ENCODE assay signal across 15 cellular contexts in the genomic region with DNA sequence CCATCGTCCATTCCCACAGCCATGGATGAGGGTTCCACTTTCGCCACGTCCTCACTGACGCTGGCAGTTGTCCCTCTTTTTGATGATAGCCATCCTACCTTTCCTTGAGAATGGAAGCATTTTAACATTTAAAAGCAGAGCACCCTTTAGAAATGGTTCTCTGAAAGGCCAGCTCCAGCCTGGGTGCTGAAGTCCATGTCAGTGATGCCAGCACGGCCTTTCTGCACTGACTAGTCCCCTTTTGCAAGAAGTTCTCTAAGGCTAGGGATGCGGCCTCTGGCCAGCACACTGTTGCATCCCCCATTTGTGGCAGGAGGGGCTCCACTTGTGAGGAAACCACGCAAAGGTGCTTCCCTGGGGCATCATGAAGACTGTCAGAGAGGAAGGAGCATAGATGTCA.
"Had no signal": no experiment of that assay in that cellular context is flagged by ENCODE, and none has a peak within 500 bp of the region (broad histone marks: within the 10 kb centered on the region; RNA-seq: fewer than 3 reads in every experiment).

No MANE protein-coding gene starts in this region.

- DNase-seq: cerebellar nuclear complex; erythroblast; foreskin keratinocyte; kidney; left colon; mammary epithelial cell; mucosa of descending colon; naive thymus-derived CD8-positive, alpha-beta T cell; stimulated activated CD4-positive, alpha-beta T cell treated with anti-CD3 and anti-CD28 coated beads, Interleukin-2, amount 100 ng/mL, for 48 hours; stimulated activated naive CD8-positive, alpha-beta T cell treated with anti-CD3 and anti-CD28 coated beads, Interleukin-15, Interleukin-2, amounts not matched to agents 100 U/mL and 50 U/mL, for 24 hours; testis; transverse colon had no signal

- H3K27ac ChIP-seq: foreskin keratinocyte, right atrium auricular region, testis, transverse colon had no signal

- H3K4me3 ChIP-seq: mucosa of descending colon, right atrium auricular region, smooth muscle cell, testis, transverse colon had no signal

- H3K27ac Mint-ChIP-seq: naive thymus-derived CD8-positive, alpha-beta T cell had no signal

- H3K27me3 ChIP-seq: foreskin keratinocyte, right atrium auricular region, testis, transverse colon had no signal

- H3K9me3 ChIP-seq: mucosa of descending colon, right atrium auricular region, testis, transverse colon had no signal

- H3K27me3 Mint-ChIP-seq: naive thymus-derived CD8-positive, alpha-beta T cell had no signal

- H3K36me3 ChIP-seq: transverse colon had no signal

- H3K4me3 Mint-ChIP-seq: naive thymus-derived CD8-positive, alpha-beta T cell; neural crest cell had no signal

- H3K4me1 Mint-ChIP-seq: neural crest cell had no signal

- H3K9me3 Mint-ChIP-seq: naive thymus-derived CD8-positive, alpha-beta T cell; neural crest cell had no signal

- ATAC-seq: foreskin keratinocyte; left colon; mucosa of descending colon; naive thymus-derived CD8-positive, alpha-beta T cell; stimulated activated naive CD8-positive, alpha-beta T cell treated with anti-CD3 and anti-CD28 coated beads, Interleukin-15, Interleukin-2, amounts not matched to agents 100 U/mL and 50 U/mL, for 24 hours had no signal

- H3K4me1 ChIP-seq: foreskin keratinocyte, testis, transverse colon had no signal
